Comparison of ENCODE assay signal across 8 cellular contexts in the genomic region with DNA sequence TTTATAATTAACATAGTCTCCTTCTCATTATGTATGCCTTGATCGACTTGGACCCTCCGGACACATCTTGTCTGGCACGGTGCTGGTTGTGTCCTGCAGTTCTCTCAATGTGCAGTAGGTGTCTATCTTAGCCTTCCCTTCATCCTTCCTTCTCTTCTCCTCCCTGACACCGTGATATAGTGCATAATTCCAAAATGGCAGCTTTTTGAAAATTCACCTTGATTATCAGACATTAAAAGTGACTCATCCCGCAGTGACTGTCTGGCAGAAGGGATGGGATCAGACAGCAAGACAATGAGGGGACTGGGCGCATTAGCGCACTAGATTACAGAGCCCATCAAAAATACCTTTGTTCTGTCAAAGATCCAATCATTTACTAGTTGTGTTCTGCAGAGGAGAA.
A peak's percentile ranks its signal among the peaks of the same experiment; 100 is the strongest.
DNase-seq lines count a peak whose midpoint lies in the region; ATAC-seq and TF ChIP-seq lines count a peak whose summit lies in the region.

No MANE protein-coding gene starts in this region.

- intact Hi-C loops in upper lobe of right lung (cut with DNase I) (no loop called here), posterior vena cava (cut with DNase I) (loop anchor here in 1 of 2 donors (5.0 kb wide), 1 partner anchor 225 kb away; no protein-coding TSS in a partner anchor)

- in situ Hi-C loops in T47D (cut with HindIII; ENCODE audit: low pct_unique_long_range_greater_than_20kb, low sequenced_read_pairs), result no loop called here

- peak; percentile 79 for DNase-seq in Ammon's horn (ENCODE audit: low spot score)
- peak; percentile 75 for DNase-seq in NCI-H2227 (lab: John Stamatoyannopoulos, UW; ENCODE audit: unreplicated experiment)
- DNase-seq in T47D (ENCODE audit: low read depth in 1 of 2, low spot score in 1 of 2), result peak; percentile 4 to 54
- DNase-seq in left lobe of liver (ENCODE audit: low spot score), result no peak
- no peak for DNase-seq in upper lobe of right lung
- DNase-seq in posterior vena cava (ENCODE audit: low spot score), result no peak
- DNase-seq in MG63, result no peak

- H3K4me3 ChIP-seq in upper lobe of right lung (no peak overlapping the region), MG63 (no peak overlapping the region)

- peak; percentile 45 for ATAC-seq in GM18870 (IDR thresholded peaks at IDR 0.05; ENCODE audit: unreplicated experiment)
- ATAC-seq in left lobe of liver, result peak; percentile 83
- peak; percentile 93 for ATAC-seq in upper lobe of right lung

- no peaks in the 10 kb centered on the region for H3K36me3 ChIP-seq in upper lobe of right lung
- no peaks in the 10 kb centered on the region for H3K36me3 ChIP-seq in MG63

- no peaks in the 10 kb centered on the region for H3K4me1 ChIP-seq in upper lobe of right lung

- no peaks in the 10 kb centered on the region for H3K9me3 ChIP-seq in upper lobe of right lung
- H3K9me3 ChIP-seq in MG63, result no peaks in the 10 kb centered on the region

- no peak overlapping the region for H3K27ac ChIP-seq in upper lobe of right lung

- TF ChIP-seq CTCF in upper lobe of right lung (IDR thresholded peaks at IDR 0.05), result peak; percentile 67

- H3K27me3 ChIP-seq in upper lobe of right lung (no peaks in the 10 kb centered on the region), MG63 (no peaks in the 10 kb centered on the region)

Comparison
In these comparisons a context has a peak if more than half of its experiments do, and no peak if none do; other contexts are left out.
1. DNase-seq: peak in Ammon's horn (single experiment), NCI-H2227 (single experiment) and T47D (2 of 2); none in left lobe of liver (single experiment), upper lobe of right lung (single experiment), posterior vena cava (single experiment) and MG63 (single experiment).
2. Peak in every context shown above with its lines, with median percentiles within 50 percentile points of each other: ATAC-seq.